ENCODE assay signal across 1 cellular context in the genomic region with DNA sequence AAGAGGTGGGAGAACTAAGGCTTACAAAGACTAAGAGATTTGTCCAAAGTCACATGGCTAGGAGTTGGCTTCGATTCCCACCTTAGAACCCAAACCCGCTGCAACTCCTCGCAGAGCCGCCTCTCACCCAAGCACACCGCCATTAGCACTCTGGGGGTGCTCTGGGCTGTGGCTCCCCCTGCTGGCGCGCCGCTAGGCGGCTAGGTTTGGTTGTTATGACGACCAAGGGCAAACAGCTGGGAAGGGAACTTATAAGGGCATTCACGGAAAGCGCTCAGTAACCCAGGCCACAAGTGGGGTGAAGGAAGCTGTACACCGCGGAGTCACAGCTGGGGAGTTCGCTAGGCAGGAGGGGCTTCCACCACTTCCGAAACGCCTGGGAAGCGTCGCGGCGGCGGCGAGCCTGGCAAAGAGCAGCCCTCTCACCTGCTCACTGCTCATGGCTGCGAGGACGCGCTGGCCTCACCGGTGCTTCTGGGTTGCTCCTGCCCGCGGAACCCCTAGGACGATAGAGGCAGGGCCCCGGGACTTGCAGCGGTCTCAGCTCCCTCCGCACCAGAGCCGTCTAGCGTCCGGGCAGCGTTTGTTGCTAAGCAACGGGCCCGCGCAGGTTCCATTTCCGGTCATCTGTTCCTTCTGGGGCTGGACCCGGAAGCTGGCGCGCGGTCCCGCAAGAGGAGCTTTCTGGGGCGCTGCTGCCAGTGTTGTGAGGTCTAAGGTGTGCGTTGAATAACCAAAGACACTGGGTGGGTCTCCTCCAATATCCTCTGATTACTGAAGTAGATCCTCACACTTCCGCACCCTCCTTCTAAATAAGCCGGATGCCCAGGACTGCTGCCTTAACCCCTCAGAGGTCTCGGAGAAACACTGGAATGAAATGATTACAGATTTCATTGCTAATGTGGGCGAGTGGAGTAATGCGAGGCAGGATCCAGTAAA.
A peak's percentile ranks its signal among the peaks of the same experiment; 100 is the strongest.
TF ChIP-seq lines count a peak whose summit lies in the region.

A gene (minus strand): TSS at position 567 of the 939 bp plus-strand sequence. CDS start 126 bp downstream, at position 441.

TF ChIP-seq in SK-N-SH, 30 proteins besides CTCF, POLR2A, EP300 and RAD21 (continued from another document):
- TF ChIP-seq, protein P1, sequence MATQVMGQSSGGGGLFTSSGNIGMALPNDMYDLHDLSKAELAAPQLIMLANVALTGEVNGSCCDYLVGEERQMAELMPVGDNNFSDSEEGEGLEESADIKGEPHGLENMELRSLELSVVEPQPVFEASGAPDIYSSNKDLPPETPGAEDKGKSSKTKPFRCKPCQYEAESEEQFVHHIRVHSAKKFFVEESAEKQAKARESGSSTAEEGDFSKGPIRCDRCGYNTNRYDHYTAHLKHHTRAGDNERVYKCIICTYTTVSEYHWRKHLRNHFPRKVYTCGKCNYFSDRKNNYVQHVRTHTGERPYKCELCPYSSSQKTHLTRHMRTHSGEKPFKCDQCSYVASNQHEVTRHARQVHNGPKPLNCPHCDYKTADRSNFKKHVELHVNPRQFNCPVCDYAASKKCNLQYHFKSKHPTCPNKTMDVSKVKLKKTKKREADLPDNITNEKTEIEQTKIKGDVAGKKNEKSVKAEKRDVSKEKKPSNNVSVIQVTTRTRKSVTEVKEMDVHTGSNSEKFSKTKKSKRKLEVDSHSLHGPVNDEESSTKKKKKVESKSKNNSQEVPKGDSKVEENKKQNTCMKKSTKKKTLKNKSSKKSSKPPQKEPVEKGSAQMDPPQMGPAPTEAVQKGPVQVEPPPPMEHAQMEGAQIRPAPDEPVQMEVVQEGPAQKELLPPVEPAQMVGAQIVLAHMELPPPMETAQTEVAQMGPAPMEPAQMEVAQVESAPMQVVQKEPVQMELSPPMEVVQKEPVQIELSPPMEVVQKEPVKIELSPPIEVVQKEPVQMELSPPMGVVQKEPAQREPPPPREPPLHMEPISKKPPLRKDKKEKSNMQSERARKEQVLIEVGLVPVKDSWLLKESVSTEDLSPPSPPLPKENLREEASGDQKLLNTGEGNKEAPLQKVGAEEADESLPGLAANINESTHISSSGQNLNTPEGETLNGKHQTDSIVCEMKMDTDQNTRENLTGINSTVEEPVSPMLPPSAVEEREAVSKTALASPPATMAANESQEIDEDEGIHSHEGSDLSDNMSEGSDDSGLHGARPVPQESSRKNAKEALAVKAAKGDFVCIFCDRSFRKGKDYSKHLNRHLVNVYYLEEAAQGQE (IDR thresholded peaks at IDR 0.05; ENCODE audit: low read depth, low read length) = 0 out of 2 replicates have a peak, but pooled peaks have one; percentile 36
- peak; percentile 81 for TF ChIP-seq GABPA (IDR thresholded peaks at IDR 0.05; ENCODE audit: low read depth)
- TF ChIP-seq, protein P2, sequence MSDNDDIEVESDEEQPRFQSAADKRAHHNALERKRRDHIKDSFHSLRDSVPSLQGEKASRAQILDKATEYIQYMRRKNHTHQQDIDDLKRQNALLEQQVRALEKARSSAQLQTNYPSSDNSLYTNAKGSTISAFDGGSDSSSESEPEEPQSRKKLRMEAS (IDR thresholded peaks at IDR 0.05; ENCODE audit: low read depth) = peak; percentile 77
- TF ChIP-seq YY1 (IDR thresholded peaks at IDR 0.05; ENCODE audit: low read depth) = peak; percentile 86
- peak; percentile 77 for TF ChIP-seq SIN3A (IDR thresholded peaks at IDR 0.05; ENCODE audit: borderline replicate concordance, low read depth, low read length)
- TF ChIP-seq TEAD4 (IDR thresholded peaks at IDR 0.05; ENCODE audit: borderline replicate concordance, insufficient read depth) = no peak
- TF ChIP-seq POLR2AphosphoS5 (IDR thresholded peaks at IDR 0.05; ENCODE audit: low read depth, low read length) = peak; percentile 89
- peak; percentile 95 for TF ChIP-seq ELF1 (IDR thresholded peaks at IDR 0.05)
- TF ChIP-seq NFIC (IDR thresholded peaks at IDR 0.05; ENCODE audit: borderline replicate concordance) = peak; percentile 46; the same call in 1 of the 2 replicates
- TF ChIP-seq MXI1 (IDR thresholded peaks at IDR 0.05; ENCODE audit: low read depth, low read length) = peak; percentile 61
